Comparison of ENCODE assay signal across 1 cellular context in genomic region chr10:96317067-96317833, GRCh38.
TF ChIP-seq lines count a peak whose summit lies in the region.

No MANE protein-coding gene starts in this region.

TF ChIP-seq in K562, 482 proteins besides CTCF, POLR2A, EP300 and RAD21 (continued from another document):
- TF ChIP-seq KDM1A (IDR thresholded peaks at IDR 0.05): 0 out of 4 replicates have a peak, but pooled peaks have one; percentile 11 to 31
- TF ChIP-seq BCOR (IDR thresholded peaks at IDR 0.05): peak; percentile 81
- TF ChIP-seq CHD7 (IDR thresholded peaks at IDR 0.05; ENCODE audit: low read depth, low read length): no peak
- TF ChIP-seq, protein P1, sequence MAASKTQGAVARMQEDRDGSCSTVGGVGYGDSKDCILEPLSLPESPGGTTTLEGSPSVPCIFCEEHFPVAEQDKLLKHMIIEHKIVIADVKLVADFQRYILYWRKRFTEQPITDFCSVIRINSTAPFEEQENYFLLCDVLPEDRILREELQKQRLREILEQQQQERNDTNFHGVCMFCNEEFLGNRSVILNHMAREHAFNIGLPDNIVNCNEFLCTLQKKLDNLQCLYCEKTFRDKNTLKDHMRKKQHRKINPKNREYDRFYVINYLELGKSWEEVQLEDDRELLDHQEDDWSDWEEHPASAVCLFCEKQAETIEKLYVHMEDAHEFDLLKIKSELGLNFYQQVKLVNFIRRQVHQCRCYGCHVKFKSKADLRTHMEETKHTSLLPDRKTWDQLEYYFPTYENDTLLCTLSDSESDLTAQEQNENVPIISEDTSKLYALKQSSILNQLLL (CRISPR knock-in tag; IDR thresholded peaks at IDR 0.05; ENCODE audit: borderline replicate concordance): no peak
- TF ChIP-seq, protein P2, sequence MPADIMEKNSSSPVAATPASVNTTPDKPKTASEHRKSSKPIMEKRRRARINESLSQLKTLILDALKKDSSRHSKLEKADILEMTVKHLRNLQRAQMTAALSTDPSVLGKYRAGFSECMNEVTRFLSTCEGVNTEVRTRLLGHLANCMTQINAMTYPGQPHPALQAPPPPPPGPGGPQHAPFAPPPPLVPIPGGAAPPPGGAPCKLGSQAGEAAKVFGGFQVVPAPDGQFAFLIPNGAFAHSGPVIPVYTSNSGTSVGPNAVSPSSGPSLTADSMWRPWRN (IDR thresholded peaks at IDR 0.05; ENCODE audit: low read depth): no peak
- no peak for TF ChIP-seq ZNF668 (CRISPR knock-in tag; IDR thresholded peaks at IDR 0.05)
- TF ChIP-seq ADNP (tag; IDR thresholded peaks at IDR 0.05): 0 out of 2 replicates have a peak, but pooled peaks have one; percentile 35
- no peak for TF ChIP-seq ZNF79 (CRISPR knock-in tag; IDR thresholded peaks at IDR 0.05; ENCODE audit: low read depth)
- peak; percentile 91 for TF ChIP-seq RBM25 (IDR thresholded peaks at IDR 0.05; ENCODE audit: low read depth, low read length, severe bottlenecking)
- TF ChIP-seq TGIF2 (CRISPR knock-in tag; IDR thresholded peaks at IDR 0.05): no peak
TF ChIP-seq in K562: peak in this region for 4.
